In genomic region chr5:127596501-127596900, GRCh38 we compare ENCODE assay signal across 18 cellular contexts. TPM values are rescaled to one million over a fixed set of nuclear protein-coding genes. Genes with fewer than 3 reads are reported as not detected.
DNase-seq lines count a peak whose midpoint lies in the region; ATAC-seq and TF ChIP-seq lines count a peak whose summit lies in the region.
"Had no signal": no experiment of that assay in that cellular context is flagged by ENCODE, and none has a peak within 500 bp of the region (broad histone marks: within the 10 kb centered on the region; RNA-seq: fewer than 3 reads in every experiment).

No MANE protein-coding gene starts in this region.

- no peak overlapping the region for H3K18ac ChIP-seq in mesenchymal stem cell (ENCODE audit: low read depth in 1 of 2, low read length in 2 of 2)

- H3K36me3 ChIP-seq in GM23338 (ENCODE audit: insufficient read depth), result no peaks in the 10 kb centered on the region
- no peaks in the 10 kb centered on the region for H3K36me3 ChIP-seq in mesenchymal stem cell (ENCODE audit: control insufficient read depth in 1 of 2, insufficient read depth in 2 of 2, low read depth in 1 of 2, low read length in 2 of 2)
- H3K36me3 ChIP-seq: BE2C, HAP-1, SJCRH30 had no signal

- no peak overlapping the region for H4K8ac ChIP-seq in mesenchymal stem cell (ENCODE audit: low read length)

- no peak overlapping the region for H2BK5ac ChIP-seq in mesenchymal stem cell (ENCODE audit: low read depth, low read length, poor library complexity, severe bottlenecking)

- no peak overlapping the region for H3K4ac ChIP-seq in mesenchymal stem cell (ENCODE audit: low read depth in 1 of 2, low read length in 2 of 2)

- no peaks in the 10 kb centered on the region for H3K9me3 ChIP-seq in mesenchymal stem cell (ENCODE audit: control insufficient read depth, low read length)
- H3K9me3 ChIP-seq: BE2C, HAP-1, SJCRH30 had no signal

- no peak overlapping the region for H2BK120ac ChIP-seq in mesenchymal stem cell (ENCODE audit: low read depth, low read length)

- no peak for ATAC-seq in GM23338
- ATAC-seq in HG03354 (IDR thresholded peaks at IDR 0.05; ENCODE audit: poor library complexity, severe bottlenecking, unreplicated experiment), result no peak
- ATAC-seq in GM19455 (IDR thresholded peaks at IDR 0.05; ENCODE audit: unreplicated experiment), result no peak

- no peaks in the 10 kb centered on the region for H3K27me3 ChIP-seq in GM23338 (ENCODE audit: insufficient read depth)
- H3K27me3 ChIP-seq in mesenchymal stem cell (ENCODE audit: control insufficient read depth in 1 of 2, insufficient read depth in 1 of 2, low read length in 2 of 2), result peaks cover 0 to 3% of the 10 kb centered on the region in 2 experiments
- H3K27me3 ChIP-seq: BE2C, SJCRH30 had no signal

- no peaks in the 10 kb centered on the region for H3K4me1 ChIP-seq in GM23338 (ENCODE audit: insufficient read depth)
- no peaks in the 10 kb centered on the region for H3K4me1 ChIP-seq in mesenchymal stem cell (ENCODE audit: control insufficient read depth, insufficient read depth, low read depth, low read length)
- H3K4me1 ChIP-seq: BE2C, SJCRH30 had no signal

- H3K4me1 Mint-ChIP-seq in GM23338, result peaks cover 4% of the 10 kb centered on the region; the same call in 2 of the 3 replicates

- H4K91ac ChIP-seq in mesenchymal stem cell (ENCODE audit: low read length), result peak overlapping the region; percentile 39

- H3K9me3 Mint-ChIP-seq in GM23338, result no peaks in the 10 kb centered on the region

- no peak overlapping the region for H2AK5ac ChIP-seq in mesenchymal stem cell (ENCODE audit: low read length, severe bottlenecking)

- H3K79me1 ChIP-seq in mesenchymal stem cell (replicated peaks; ENCODE audit: low read length, poor library complexity, severe bottlenecking), result no peaks in the 10 kb centered on the region

- H3K9me2 ChIP-seq in GM23338 (ENCODE audit: insufficient read depth), result peaks cover 7% of the 10 kb centered on the region; the same call in 1 of the 2 replicates

- H2AFZ ChIP-seq in GM23338 (peak overlapping the region; percentile 87), mesenchymal stem cell (ENCODE audit: low read depth, low read length) (no peak overlapping the region)

- no peak for TF ChIP-seq CTCF in GM23338 (conservative IDR thresholded peaks at IDR 0.05; ENCODE audit: low read depth in 2 of 2)

- no peak overlapping the region for H3K4me2 ChIP-seq in GM23338
- H3K4me2 ChIP-seq in mesenchymal stem cell (ENCODE audit: low read length, poor library complexity, severe bottlenecking), result no peak overlapping the region

- H3K27me3 Mint-ChIP-seq in GM23338 (ENCODE audit: insufficient read depth, low read depth, poor library complexity), result peaks cover 3% of the 10 kb centered on the region

- H3K27ac ChIP-seq in GM23338 (ENCODE audit: low read depth), result no peak overlapping the region
- H3K27ac ChIP-seq in mesenchymal stem cell (ENCODE audit: low read length, poor library complexity, severe bottlenecking), result no peak overlapping the region
- H3K27ac ChIP-seq: SJCRH30 had no signal

- H3K4me3 ChIP-seq in GM23338 (no peak overlapping the region), mesenchymal stem cell (ENCODE audit: insufficient read depth in 1 of 2, low read depth in 1 of 2, low read length in 2 of 2) (no peak overlapping the region)
- H3K4me3 ChIP-seq: HAP-1, SJCRH30 had no signal

- no peak overlapping the region for H3K9ac ChIP-seq in mesenchymal stem cell (ENCODE audit: low read length)

- no peaks in the 10 kb centered on the region for H3K79me2 ChIP-seq in GM23338 (replicated peaks; ENCODE audit: insufficient read depth)

- no peaks in the 10 kb centered on the region for H4K20me1 ChIP-seq in GM23338 (replicated peaks; ENCODE audit: insufficient read depth)

- H3K23ac ChIP-seq in mesenchymal stem cell (ENCODE audit: low read length in 2 of 2), result peak overlapping the region in 1 of 2 experiments; percentile 17

- DNase-seq in GM23338 (ENCODE audit: low spot score), result no peak
- DNase-seq in NCI-H146 treated with DMSO at 0.1 percent for 48 hours (lab: John Stamatoyannopoulos, UW; ENCODE audit: unreplicated experiment), result peak; percentile 26
- peak; percentile 43 for DNase-seq in NCI-H524 treated with DMSO at 0.1 percent for 48 hours (lab: John Stamatoyannopoulos, UW)
- DNase-seq in mesenchymal stem cell, result no peak
- DNase-seq in stimulated activated naive CD4-positive, alpha-beta T cell (lab: John Stamatoyannopoulos, UW), result no peak
- DNase-seq: BE2C; CD4-positive, alpha-beta memory T cell; DMS153; MV-4-11; NCI-H1694 treated with DMSO at 0.1 percent for 48 hours; SJCRH30 had no signal

- no peak overlapping the region for H2BK15ac ChIP-seq in mesenchymal stem cell (ENCODE audit: low read depth, poor library complexity, severe bottlenecking)

- no peak overlapping the region for H3K27ac Mint-ChIP-seq in GM23338

- 93% methylated on average over 3 of the region's 3 CpGs for WGBS in mesenchymal stem cell

- no peaks in the 10 kb centered on the region for H3K36me3 Mint-ChIP-seq in GM23338 (ENCODE audit: low read depth)
- H3K36me3 Mint-ChIP-seq: CD4-positive, alpha-beta memory T cell had no signal

- H3K4me3 Mint-ChIP-seq in GM23338, result no peak overlapping the region
- H3K4me3 Mint-ChIP-seq: CD4-positive, alpha-beta memory T cell had no signal

- H3F3A ChIP-seq in GM23338 (replicated peaks; ENCODE audit: low read depth), result no peaks in the 10 kb centered on the region

- H3K14ac ChIP-seq in mesenchymal stem cell (ENCODE audit: low read length in 2 of 2), result no peak overlapping the region

- H2BK12ac ChIP-seq in mesenchymal stem cell (ENCODE audit: low read length in 2 of 2), result no peak overlapping the region

TF ChIP-seq in GM23338, 12 proteins besides CTCF, POLR2A, EP300 and RAD21 (continues in another document):
- TF ChIP-seq REST (IDR thresholded peaks at IDR 0.05; ENCODE audit: unreplicated experiment) (no peak), POLR2AphosphoS5 (IDR thresholded peaks at IDR 0.05; ENCODE audit: low read depth) (no peak), JUNB (IDR thresholded peaks at IDR 0.05; ENCODE audit: unreplicated experiment) (no peak), EZH2 (IDR thresholded peaks at IDR 0.05; ENCODE audit: low read depth, unreplicated experiment) (no peak), ZNF114 (CRISPR knock-in tag; IDR thresholded peaks at IDR 0.05) (no peak), ETS1 (IDR thresholded peaks at IDR 0.05) (no peak), EZH2phosphoT487 (IDR thresholded peaks at IDR 0.05; ENCODE audit: unreplicated experiment) (no peak), STAT1 (IDR thresholded peaks at IDR 0.05; ENCODE audit: unreplicated experiment) (no peak), NANOG (IDR thresholded peaks at IDR 0.05; ENCODE audit: borderline replicate concordance) (no peak), CREB1 (CRISPR knock-in tag; IDR thresholded peaks at IDR 0.05; ENCODE audit: low read depth) (no peak), ZNF331 (CRISPR knock-in tag; IDR thresholded peaks at IDR 0.05; ENCODE audit: low read depth) (no peak)

RNA-seq across cellular contexts. Expression of gene CTXN3, which starts 52.4 kb away (rescaled TPM):
- total RNA-seq in GM23338 (2014; rRNA removed; shearing (Covaris generic)), result not detected in 2 replicates
- not detected in 2 replicates for polyA plus RNA-seq in GM23338 (2016; fragmentation: Nextera tagmentation; extraction: Ambion mirVana)
- not detected for polyA plus RNA-seq in mesenchymal stem cell (2013, experiment 1 of 2)
- not detected for polyA plus RNA-seq in mesenchymal stem cell (2013, experiment 2 of 2)
- total RNA-seq: CD4-positive, alpha-beta memory T cell; HT-29; RPMI7951; SJCRH30; T-helper 2 cell treated with Interferon-gamma antibody and Interleukin-4, amounts not matched to agents 100 ng/mL and 5 ng/mL, for 36 hours had no signal
- polyA plus RNA-seq: AG04450; CD4-positive, alpha-beta memory T cell had no signal

Comparison
In these comparisons a context has a peak if more than half of its experiments do, and no peak if none do; other contexts are left out.
1. DNase-seq: peak in NCI-H146 treated with DMSO at 0.1 percent for 48 hours (single experiment) and NCI-H524 treated with DMSO at 0.1 percent for 48 hours (single experiment); none in GM23338 (single experiment), mesenchymal stem cell (single experiment) and stimulated activated naive CD4-positive, alpha-beta T cell (0 of 6).